Comparison of ENCODE assay signal across 17 cellular contexts in genomic region chr6:31723245-31723979, GRCh38. TPM values are rescaled to one million over a fixed set of nuclear protein-coding genes. Genes with fewer than 3 reads are reported as not detected.
A peak's percentile ranks its signal among the peaks of the same experiment; 100 is the strongest.
DNase-seq lines count a peak whose midpoint lies in the region; ATAC-seq, FAIRE-seq and TF ChIP-seq lines count a peak whose summit lies in the region.
"Had no signal": no experiment of that assay in that cellular context is flagged by ENCODE, and none has a peak within 500 bp of the region (broad histone marks: within the 10 kb centered on the region; RNA-seq: fewer than 3 reads in every experiment).

Gene MPIG6B (plus strand): TSS chr6:31723373. CDS start chr6:31723384, 11 bp downstream.

- H3K27ac Mint-ChIP-seq in activated naive CD8-positive, alpha-beta T cell = no peak within 1 kb of the TSS
- H3K27ac Mint-ChIP-seq in activated naive CD8-positive, alpha-beta T cell treated with anti-CD3 and anti-CD28 coated beads, Interleukin-2, amount 50 U/mL, for 24 hours = no peak within 1 kb of the TSS
- peak within 1 kb of the TSS in 1 of 2 donors; percentile 64 for H3K27ac Mint-ChIP-seq in T-cell
- H3K27ac Mint-ChIP-seq: activated T-helper 2 cell treated with anti-CD3 and anti-CD28 coated beads, Interferon-gamma antibody, Interleukin-2, Interleukin-4, amounts not matched to agents 10 μg/mL and 5 μg/mL and 100 μg/mL, durations not matched to agents 14 hours and 24 hours and 36 hours had no signal

- no peak for TF ChIP-seq EP300 in HepG2 (IDR thresholded peaks at IDR 0.05; ENCODE audit: low read depth in 2 of 2, low read length in 2 of 2)
- TF ChIP-seq EP300 in HepG2 (CRISPR knock-in tag; IDR thresholded peaks at IDR 0.05; ENCODE audit: borderline replicate concordance) = no peak

- no TSS peak for BruUV-seq in HepG2 (replicated peaks; lab: Mats Ljungman, UMichigan)

- peak within 1 kb of the TSS; percentile 5 for H3K4me3 Mint-ChIP-seq in activated naive CD8-positive, alpha-beta T cell
- H3K4me3 Mint-ChIP-seq in activated naive CD8-positive, alpha-beta T cell treated with anti-CD3 and anti-CD28 coated beads, Interleukin-2, amount 50 U/mL, for 24 hours = no peak within 1 kb of the TSS
- H3K4me3 Mint-ChIP-seq in T-cell = no peak within 1 kb of the TSS

- TF ChIP-seq CTCF in HepG2 (CRISPR knock-in tag; IDR thresholded peaks at IDR 0.05) (no peak), coronary artery (IDR thresholded peaks at IDR 0.05) (no peak)

- no peak for FAIRE-seq in HepG2 (lab: Jason Lieb, UNC)

- TF ChIP-seq RAD21 in HepG2 (CRISPR knock-in tag; IDR thresholded peaks at IDR 0.05) = no peak

- no peaks in the 10 kb centered on the region for H3K27me3 Mint-ChIP-seq in activated naive CD8-positive, alpha-beta T cell
- H3K27me3 Mint-ChIP-seq in activated naive CD8-positive, alpha-beta T cell treated with anti-CD3 and anti-CD28 coated beads, Interleukin-2, amount 50 U/mL, for 24 hours = no peaks in the 10 kb centered on the region
- H3K27me3 Mint-ChIP-seq in T-cell = no peaks in the 10 kb centered on the region

- no peak within 1 kb of the TSS for H3K27ac ChIP-seq in HepG2 (ENCODE audit: extremely low read length, insufficient read depth, low read length)
- peak within 1 kb of the TSS; percentile 33 for H3K27ac ChIP-seq in thymus (ENCODE audit: low read depth)
- no peak within 1 kb of the TSS for H3K27ac ChIP-seq in coronary artery
- H3K27ac ChIP-seq: ascending aorta, gastrocnemius medialis, KMS-11 had no signal

- intact Hi-C loops in HepG2 (cut with micrococcal nuclease; ENCODE audit: unreplicated experiment) = no loop called here

- H3K79me2 ChIP-seq in HepG2 (ENCODE audit: insufficient read depth, low read length) = no peaks in the 10 kb centered on the region

- in situ Hi-C loops in HepG2 (cut with HindIII; ENCODE audit: extremely low pct_ligation_motif_present, low pct_unique_long_range_greater_than_20kb) = no loop called here

- H3K36me3 Mint-ChIP-seq in activated naive CD8-positive, alpha-beta T cell = peaks cover 4% of the 10 kb centered on the region
- peaks cover 9% of the 10 kb centered on the region for H3K36me3 Mint-ChIP-seq in activated naive CD8-positive, alpha-beta T cell treated with anti-CD3 and anti-CD28 coated beads, Interleukin-2, amount 50 U/mL, for 24 hours (ENCODE audit: low read depth)
- H3K36me3 Mint-ChIP-seq in T-cell = no peaks in the 10 kb centered on the region

- 69% methylated on average over 46 of the region's 46 CpGs for WGBS in HepG2 (ENCODE audit: low lambda C conversion rate)
- WGBS in thymus = 65% methylated on average over 46 of the region's 46 CpGs

- H3K4me3 ChIP-seq in HepG2 (replicated peaks in 1 of 3; ENCODE audit: insufficient read depth in 1 of 3, low read depth in 2 of 3, low read length in 3 of 3) (no peak within 1 kb of the TSS), thymus (ENCODE audit: low read length) (no peak within 1 kb of the TSS), coronary artery (no peak within 1 kb of the TSS)
- H3K4me3 ChIP-seq: ascending aorta, gastrocnemius medialis, lung had no signal

- POLR2A ChIA-PET in T-cell (lab: Charles Lee) = interaction anchor here in 1 of 2 donors (0.6 kb wide), 1 partner anchor 126 kb away, joined by 9 read pairs; no protein-coding TSS in a partner anchor
- POLR2A ChIA-PET in HepG2 (lab: Yijun Ruan, JAX) = interaction anchor here (0.7 to 3.4 kb wide), 7 partner anchors 8 to 111 kb away, joined by 3 to 20 read pairs (median 5); partner anchors contain the start of genes ABHD16A, CLIC1, HSPA1B and LY6G6D

- H4K20me1 ChIP-seq in HepG2 (ENCODE audit: insufficient read depth, low read length) = no peaks in the 10 kb centered on the region

- H3K4me1 ChIP-seq in HepG2 (ENCODE audit: insufficient read depth, low read length) (no peaks in the 10 kb centered on the region), thymus (ENCODE audit: control insufficient read depth, insufficient read depth, low read length) (peaks cover 16% of the 10 kb centered on the region)
- H3K4me1 ChIP-seq: gastrocnemius medialis had no signal

- no peak for TF ChIP-seq POLR2A in HepG2 (IDR thresholded peaks at IDR 0.05; ENCODE audit: insufficient read depth in 1 of 2, low read depth in 2 of 2, low read length in 2 of 2)

- no peak within 1 kb of the TSS for H3K4me2 ChIP-seq in HepG2 (ENCODE audit: low read depth, low read length)
- H3K4me2 ChIP-seq: KMS-11 had no signal

- H3K4me1 Mint-ChIP-seq in activated naive CD8-positive, alpha-beta T cell (ENCODE audit: low read depth) = peaks cover 30% of the 10 kb centered on the region
- H3K4me1 Mint-ChIP-seq in activated naive CD8-positive, alpha-beta T cell treated with anti-CD3 and anti-CD28 coated beads, Interleukin-2, amount 50 U/mL, for 24 hours = peaks cover 36% of the 10 kb centered on the region
- H3K4me1 Mint-ChIP-seq in T-cell = peaks cover 24 to 33% (median 32%) of the 10 kb centered on the region in 3 donors

- H3K27me3 ChIP-seq in HepG2 (ENCODE audit: control insufficient read depth in 1 of 2, insufficient read depth in 2 of 2, low read length in 2 of 2) (peaks cover 2 to 35% of the 10 kb centered on the region in 2 experiments; a peak in 4 of 5 replicates), thymus (ENCODE audit: control insufficient read depth, insufficient read depth) (no peaks in the 10 kb centered on the region)
- H3K27me3 ChIP-seq: ascending aorta, gastrocnemius medialis had no signal

- ATAC-seq in activated naive CD8-positive, alpha-beta T cell treated with anti-CD3 and anti-CD28 coated beads, Interleukin-2, amount 50 U/mL, for 24 hours = no peak
- ATAC-seq in T-cell (replicated peaks in 1 of 4) (peak in 3 of 4 experiments; percentile 38 to 61 (median 43)), HepG2 (peak; percentile 7), HG03097 (IDR thresholded peaks at IDR 0.05; ENCODE audit: low FRiP score, unreplicated experiment) (no peak), GM18873 (IDR thresholded peaks at IDR 0.05; ENCODE audit: low FRiP score, unreplicated experiment) (no peak)
- ATAC-seq: gastrocnemius medialis had no signal

- CTCF ChIA-PET in T-cell (lab: Charles Lee) (no interaction called here), HepG2 (lab: Yijun Ruan, JAX; ENCODE audit: low intra/inter-chr PET ratio, low total read pairs) (no interaction called here)

- H3K36me3 ChIP-seq in HepG2 (replicated peaks in 1 of 2; ENCODE audit: control insufficient read depth in 1 of 2, insufficient read depth in 2 of 2, low read length in 2 of 2) = peaks cover 0 to 5% of the 10 kb centered on the region in 2 experiments; a peak in 2 of 5 replicates
- peaks cover 5% of the 10 kb centered on the region for H3K36me3 ChIP-seq in thymus (ENCODE audit: control insufficient read depth, insufficient read depth)
- H3K36me3 ChIP-seq: gastrocnemius medialis had no signal

- no peaks in the 10 kb centered on the region for H3K9me3 ChIP-seq in HepG2 (ENCODE audit: low read length)
- no peaks in the 10 kb centered on the region for H3K9me3 ChIP-seq in thymus (ENCODE audit: control insufficient read depth)
- H3K9me3 ChIP-seq: ascending aorta, Caco-2, gastrocnemius medialis had no signal

- no peak within 1 kb of the TSS for H3K9ac ChIP-seq in HepG2 (ENCODE audit: insufficient read depth, low read depth, low read length)
- H3K9ac ChIP-seq: KMS-11 had no signal

- H2AFZ ChIP-seq in HepG2 (ENCODE audit: low read length) = no peak within 1 kb of the TSS

- DNase-seq in activated naive CD8-positive, alpha-beta T cell treated with anti-CD3 and anti-CD28 coated beads, Interleukin-2, amount 50 U/mL, for 24 hours = no peak
- peak in 1 of 34 experiments; percentile 18 for DNase-seq in T-cell
- no peak for DNase-seq in HepG2 (ENCODE audit: low spot score)
- DNase-seq in coronary artery (ENCODE audit: low spot score) = no peak
- DNase-seq: activated CD4-positive, alpha-beta T cell treated with anti-CD3 and anti-CD28 coated beads, Interleukin-2, amount 50 U/mL, for 48 hours; Caco-2; gastrocnemius medialis; NCI-H146 had no signal

- H3K9me3 Mint-ChIP-seq in activated naive CD8-positive, alpha-beta T cell (ENCODE audit: low read depth) = no peaks in the 10 kb centered on the region
- no peaks in the 10 kb centered on the region for H3K9me3 Mint-ChIP-seq in activated naive CD8-positive, alpha-beta T cell treated with anti-CD3 and anti-CD28 coated beads, Interleukin-2, amount 50 U/mL, for 24 hours
- no peaks in the 10 kb centered on the region for H3K9me3 Mint-ChIP-seq in T-cell
- H3K9me3 Mint-ChIP-seq: activated T-helper 2 cell treated with anti-CD3 and anti-CD28 coated beads, Interferon-gamma antibody, Interleukin-2, Interleukin-4, amounts not matched to agents 10 μg/mL and 5 μg/mL and 100 μg/mL, durations not matched to agents 14 hours and 24 hours and 36 hours had no signal

TF ChIP-seq in HepG2, 621 proteins besides CTCF, POLR2A, EP300 and RAD21 (continues in another document):
- no peak for TF ChIP-seq ZNF724P (CRISPR knock-in tag; IDR thresholded peaks at IDR 0.05; ENCODE audit: borderline replicate concordance)
- 0 out of 2 replicates have a peak, but pooled peaks have one; percentile 15 for TF ChIP-seq RBFOX2 (IDR thresholded peaks at IDR 0.05; ENCODE audit: low read depth, low read length)
- TF ChIP-seq MED13 (CRISPR knock-in tag; IDR thresholded peaks at IDR 0.05) = no peak

RNA-seq across cellular contexts. Expression of gene MPIG6B, which starts in this region (rescaled TPM):
- 1 to 10 TPM in 1 of 5 donors, under 1 TPM in 4; 0.26 to 2.6 (median 0.30) TPM for total RNA-seq in T-cell
- not detected in 2 replicates for total RNA-seq in HepG2 (2016; rRNA removed; fragmentation: Illumina TruSeq; extraction: Trizol)
- total RNA-seq in HepG2 (2016; cell fraction: cytosol; rRNA removed; fragmentation: Illumina TruSeq; extraction: Trizol; ENCODE audit: low read depth) = not detected in 2 replicates
- not detected in 2 replicates for total RNA-seq in HepG2 (2016; cell fraction: insoluble cytoplasmic fraction; rRNA removed; fragmentation: Illumina TruSeq; extraction: Trizol)
- total RNA-seq in HepG2 (2016; cell fraction: membrane; rRNA removed; fragmentation: Illumina TruSeq; extraction: Trizol) = not detected in 2 replicates
- not detected in 2 replicates for total RNA-seq in HepG2 (2016; cell fraction: nucleus; rRNA removed; fragmentation: Illumina TruSeq; extraction: Trizol)
- not detected in 2 replicates for polyA plus RNA-seq in HepG2 (2011; rRNA removed)
- polyA plus RNA-seq in HepG2 (2011; cell fraction: cytosol; rRNA removed) = not detected in 2 replicates
- polyA plus RNA-seq in HepG2 (2011; cell fraction: nucleus; rRNA removed) = not detected in 2 replicates
- polyA plus RNA-seq in HepG2 (2012) = 0.08 and 0.15 TPM in 2 replicates
- polyA plus RNA-seq in HepG2 (2016; cell fraction: cytosol; fragmentation: Illumina TruSeq; extraction: Trizol; ENCODE audit: low read depth) = not detected in 2 replicates
- not detected in 2 replicates for polyA plus RNA-seq in HepG2 (2016; cell fraction: insoluble cytoplasmic fraction; fragmentation: Illumina TruSeq; extraction: Trizol; ENCODE audit: low read depth)
- not detected in 2 replicates for polyA plus RNA-seq in HepG2 (2016; cell fraction: membrane; fragmentation: Illumina TruSeq; extraction: Trizol; ENCODE audit: low read depth)
- not detected in 2 replicates for polyA plus RNA-seq in HepG2 (2016; cell fraction: nucleus; fragmentation: Illumina TruSeq; extraction: Trizol; ENCODE audit: insufficient read depth, low read depth)
- polyA minus RNA-seq in HepG2 (2011; rRNA and poly(A)+ RNA removed; ENCODE audit: low replicate concordance) = not detected in 2 replicates
- polyA minus RNA-seq in HepG2 (2011; cell fraction: cytosol; rRNA and poly(A)+ RNA removed) = not detected in 2 replicates
- polyA minus RNA-seq in HepG2 (2011; cell fraction: nucleus; rRNA and poly(A)+ RNA removed) = not detected in 2 replicates
- 0.32 TPM for polyA plus RNA-seq in thymus
- total RNA-seq: activated T-helper 2 cell treated with anti-CD3 and anti-CD28 coated beads, Interferon-gamma antibody, Interleukin-2, Interleukin-4, amounts not matched to agents 10 μg/mL and 5 μg/mL and 100 μg/mL, durations not matched to agents 14 hours and 24 hours and 36 hours; ascending aorta; Caco-2; gastrocnemius medialis; NCI-H460 had no signal

Comparison
In these comparisons a context has a peak if more than half of its experiments do, and no peak if none do; other contexts are left out.
1. Peak in ATAC-seq in HepG2; RNA of the gene not detected or under 1 TPM.
2. ATAC-seq: peak in T-cell (3 of 4); none in activated naive CD8-positive, alpha-beta T cell treated with anti-CD3 and anti-CD28 coated beads, Interleukin-2, amount 50 U/mL, for 24 hours (single experiment), HG03097 (single experiment) and GM18873 (single experiment).